Comparison of ENCODE assay signal across 8 cellular contexts in genomic region chr17:16381496-16381820, GRCh38. TPM values are rescaled to one million over a fixed set of nuclear protein-coding genes. Genes with fewer than 3 reads are reported as not detected.
DNase-seq lines count a peak whose midpoint lies in the region; ATAC-seq and TF ChIP-seq lines count a peak whose summit lies in the region.

No MANE protein-coding gene starts in this region.

- POLR2A ChIA-PET in RWPE1 (lab: Yijun Ruan, JAX; ENCODE audit: low non-redundant PET): interaction anchor here (0.7 to 2.5 kb wide), 2 partner anchors 57 to 1326 kb away, joined by 4 to 13 read pairs; no protein-coding TSS in a partner anchor

- no peaks in the 10 kb centered on the region for H3K9me3 ChIP-seq in left ventricle myocardium inferior (replicated peaks)

- peak overlapping the region; percentile 97 for H3K4me3 Mint-ChIP-seq in nephron progenitor cell

- intact Hi-C loops in left ventricle myocardium inferior (cut with micrococcal nuclease) (loop anchor here (10.0 kb wide), 2 partner anchors 63 to 143 kb away; no protein-coding TSS in a partner anchor), left ventricle myocardium superior (cut with micrococcal nuclease) (no loop called here), dorsolateral prefrontal cortex (cut with DNase I) (loop anchor here (1.0 to 5.0 kb wide), 4 partner anchors 57 to 201 kb away; no protein-coding TSS in a partner anchor)

- H3K27me3 ChIP-seq in left ventricle myocardium inferior (ENCODE audit: low read depth): no peaks in the 10 kb centered on the region
- no peaks in the 10 kb centered on the region for H3K27me3 ChIP-seq in dorsolateral prefrontal cortex

- peak overlapping the region; percentile 100 for H3K27ac Mint-ChIP-seq in nephron progenitor cell

- no peak for TF ChIP-seq CTCF in left ventricle myocardium inferior (IDR thresholded peaks at IDR 0.05; ENCODE audit: borderline replicate concordance)
- no peak for TF ChIP-seq CTCF in RWPE1 (conservative IDR thresholded peaks at IDR 0.05; ENCODE audit: low read depth)
- peak in 1 of 56 donors; percentile 4 for TF ChIP-seq CTCF in dorsolateral prefrontal cortex (IDR thresholded peaks at IDR 0.05 in 54 of 56, conservative IDR thresholded peaks at IDR 0.05 in 2 of 56; ENCODE audit: low read depth in 1 of 56, partially characterized antibody in 56 of 56)
- no peak for TF ChIP-seq CTCF in nephron progenitor cell (IDR thresholded peaks at IDR 0.05)

- H3K4me1 Mint-ChIP-seq in nephron progenitor cell: peaks cover 43% of the 10 kb centered on the region

- no peak for ATAC-seq in left ventricle myocardium superior

- H3K4me3 ChIP-seq in left ventricle myocardium inferior: peak overlapping the region; percentile 74
- H3K4me3 ChIP-seq in dorsolateral prefrontal cortex: peak overlapping the region; percentile 64 to 93 (median 80)

- H3K36me3 ChIP-seq in left ventricle myocardium inferior: peaks cover 21% of the 10 kb centered on the region

- peaks cover 53% of the 10 kb centered on the region for H3K4me1 ChIP-seq in left ventricle myocardium inferior

- peaks cover 3% of the 10 kb centered on the region for H3K27me3 Mint-ChIP-seq in nephron progenitor cell (ENCODE audit: low read depth, poor library complexity)

- H3K36me3 Mint-ChIP-seq in nephron progenitor cell (ENCODE audit: low read depth): peaks cover 37% of the 10 kb centered on the region

- H3K9me3 Mint-ChIP-seq in nephron progenitor cell: peaks cover 11% of the 10 kb centered on the region

- H3K27ac ChIP-seq in left ventricle myocardium inferior (replicated peaks): peak overlapping the region; percentile 99
- peak overlapping the region; percentile 92 for H3K27ac ChIP-seq in RWPE1
- peak overlapping the region; percentile 84 to 100 (median 99) for H3K27ac ChIP-seq in dorsolateral prefrontal cortex

- CTCF ChIA-PET in RWPE1 (lab: Yijun Ruan, JAX): interaction anchor here (0.8 kb wide), 1 partner anchor 18 kb away, joined by 3 read pairs; no protein-coding TSS in a partner anchor

- DNase-seq in left ventricle myocardium inferior: no peak
- DNase-seq in left ventricle myocardium superior: no peak
- DNase-seq in RWPE1 (ENCODE audit: low spot score): no peak
- DNase-seq in dorsolateral prefrontal cortex: no peak
- no peak for DNase-seq in nephron progenitor cell
- no peak for DNase-seq in activated effector memory CD4-positive, alpha-beta T cell treated with Interleukin-2 at 50 U/mL for 16 hours
- DNase-seq in SHP77 treated with DMSO at 0.1 percent for 48 hours (lab: John Stamatoyannopoulos, UW): no peak
- DNase-seq in NCI-H146 (lab: John Stamatoyannopoulos, UW): no peak

RNA-seq across cellular contexts. Expression of gene UBB, which starts 0.6 kb away (rescaled TPM):
- total RNA-seq in left ventricle myocardium inferior (1,605 TPM), left ventricle myocardium superior (1,672 TPM), dorsolateral prefrontal cortex (1,000 to 10,000 TPM in 119 of 120 experiments, 100 to 1,000 TPM in 1; 963 to 2,431 (median 1,830) TPM)

RNA-seq across cellular contexts. Expression of gene CENPV, which starts 28.2 kb away (rescaled TPM):
- total RNA-seq in left ventricle myocardium inferior (8.4 TPM), left ventricle myocardium superior (14.2 TPM), dorsolateral prefrontal cortex (10 to 100 TPM; 24.6 to 89.3 (median 51.6) TPM)

RNA-seq across cellular contexts. Expression of gene TRPV2, which starts 33.9 kb away (rescaled TPM):
- total RNA-seq in left ventricle myocardium inferior (6.7 TPM), left ventricle myocardium superior (8.1 TPM), dorsolateral prefrontal cortex (10 to 100 TPM in 114 of 120 experiments, 1 to 10 TPM in 6; 7.6 to 32.7 (median 16.2) TPM)
